In genomic region chr12:2979806-2980205, GRCh38 we compare ENCODE assay signal across 29 cellular contexts. TPM values are rescaled to one million over a fixed set of nuclear protein-coding genes. Genes with fewer than 3 reads are reported as not detected.
"Had no signal": no experiment of that assay in that cellular context is flagged by ENCODE, and none has a peak within 500 bp of the region (broad histone marks: within the 10 kb centered on the region; RNA-seq: fewer than 3 reads in every experiment).

No MANE protein-coding gene starts in this region.

- H3K9me3 Mint-ChIP-seq: memory B cell; naive thymus-derived CD8-positive, alpha-beta T cell; nephron; neural crest cell; stimulated activated naive B cell treated with anti-CD40 and anti-IgM and Interleukin-4, amounts not matched to agents 10 μg/mL and 1 μg/mL and 100 μg/mL, for 72 hours had no signal

- ATAC-seq: heart left ventricle; mucosa of descending colon; naive thymus-derived CD8-positive, alpha-beta T cell; right cardiac atrium; stimulated activated naive B cell treated with anti-CD40 and anti-IgM and Interleukin-4, amounts not matched to agents 10 μg/mL and 1 μg/mL and 100 μg/mL, for 72 hours; stimulated activated naive CD8-positive, alpha-beta T cell treated with anti-CD3 and anti-CD28 coated beads, Interleukin-15, Interleukin-2, amounts not matched to agents 100 U/mL and 50 U/mL, for 24 hours; upper lobe of right lung had no signal

- H3K27ac Mint-ChIP-seq: memory B cell; naive thymus-derived CD8-positive, alpha-beta T cell; nephron; progenitor cell of endocrine pancreas; stimulated activated naive B cell treated with anti-CD40 and anti-IgM and Interleukin-4, amounts not matched to agents 10 μg/mL and 1 μg/mL and 100 μg/mL, for 72 hours had no signal

- H3K9me3 ChIP-seq: heart left ventricle, left ventricle myocardium inferior, mucosa of descending colon, sigmoid colon, stomach, testis, tibial artery, upper lobe of right lung, uterus had no signal

- H3K36me3 Mint-ChIP-seq: memory B cell; naive thymus-derived CD8-positive, alpha-beta T cell; stimulated activated naive B cell treated with anti-CD40 and anti-IgM and Interleukin-4, amounts not matched to agents 10 μg/mL and 1 μg/mL and 100 μg/mL, for 72 hours had no signal

- H3K4me2 ChIP-seq: smooth muscle cell had no signal

- H3K79me2 ChIP-seq: parathyroid adenoma had no signal

- H3K4me3 ChIP-seq: heart left ventricle, left ventricle myocardium inferior, lung, mucosa of descending colon, sigmoid colon, smooth muscle cell, stomach, testis, tibial artery, upper lobe of right lung, uterus had no signal

- H3K4me1 Mint-ChIP-seq: memory B cell; naive thymus-derived CD8-positive, alpha-beta T cell had no signal

- H3K4me3 Mint-ChIP-seq: memory B cell; naive thymus-derived CD8-positive, alpha-beta T cell; nephron; neural crest cell; stimulated activated naive B cell treated with anti-CD40 and anti-IgM and Interleukin-4, amounts not matched to agents 10 μg/mL and 1 μg/mL and 100 μg/mL, for 72 hours had no signal

- H3K27ac ChIP-seq: heart left ventricle, left ventricle myocardium inferior, parathyroid adenoma, sigmoid colon, stomach, testis, tibial artery, upper lobe of right lung, uterus had no signal

- H3K9ac ChIP-seq: parathyroid adenoma had no signal

- DNase-seq: heart left ventricle; islet precursor cell; left ventricle myocardium inferior; midbrain; mucosa of descending colon; naive thymus-derived CD8-positive, alpha-beta T cell; nucleus accumbens; retina; right cardiac atrium; sigmoid colon; stimulated activated CD4-positive, alpha-beta T cell treated with anti-CD3 and anti-CD28 coated beads, Interleukin-12 subunit alpha, Interleukin-12 subunit beta, amount 100 ng/mL, for 4 hours; stimulated activated CD4-positive, alpha-beta T cell treated with anti-CD3 and anti-CD28 coated beads, Interleukin-15, amount 100 ng/mL, for 24 hours; stimulated activated CD4-positive, alpha-beta T cell treated with anti-CD3 and anti-CD28 coated beads, Interleukin-2, amount 100 ng/mL, for 24 hours; stimulated activated CD4-positive, alpha-beta T cell treated with anti-CD3 and anti-CD28 coated beads, Interleukin-4, amount 100 ng/mL, for 1 hour; stimulated activated naive B cell treated with anti-CD40 and anti-IgM and Interleukin-4, amounts not matched to agents 10 μg/mL and 1 μg/mL and 100 μg/mL, for 72 hours; stimulated activated naive CD8-positive, alpha-beta T cell treated with anti-CD3 and anti-CD28 coated beads, Interleukin-15, Interleukin-2, amounts not matched to agents 100 U/mL and 50 U/mL, for 24 hours; stomach; testis; tibial artery; trophoblast cell; upper lobe of right lung; uterus had no signal

- H3K27me3 ChIP-seq: heart left ventricle, sigmoid colon, stomach, testis, tibial artery, upper lobe of right lung, uterus had no signal

- H3K27me3 Mint-ChIP-seq: progenitor cell of endocrine pancreas had no signal

- H3K36me3 ChIP-seq: left ventricle myocardium inferior, sigmoid colon, upper lobe of right lung, uterus had no signal

- H3K4me1 ChIP-seq: parathyroid adenoma, upper lobe of right lung, uterus had no signal

- H2AFZ ChIP-seq: parathyroid adenoma had no signal

RNA-seq across cellular contexts. Expression of gene TEAD4, which starts 20.6 kb away (rescaled TPM):
- total RNA-seq: naive thymus-derived CD8-positive, alpha-beta T cell had no signal
